1 cellular context compared by ENCODE assay signal in the genomic region with DNA sequence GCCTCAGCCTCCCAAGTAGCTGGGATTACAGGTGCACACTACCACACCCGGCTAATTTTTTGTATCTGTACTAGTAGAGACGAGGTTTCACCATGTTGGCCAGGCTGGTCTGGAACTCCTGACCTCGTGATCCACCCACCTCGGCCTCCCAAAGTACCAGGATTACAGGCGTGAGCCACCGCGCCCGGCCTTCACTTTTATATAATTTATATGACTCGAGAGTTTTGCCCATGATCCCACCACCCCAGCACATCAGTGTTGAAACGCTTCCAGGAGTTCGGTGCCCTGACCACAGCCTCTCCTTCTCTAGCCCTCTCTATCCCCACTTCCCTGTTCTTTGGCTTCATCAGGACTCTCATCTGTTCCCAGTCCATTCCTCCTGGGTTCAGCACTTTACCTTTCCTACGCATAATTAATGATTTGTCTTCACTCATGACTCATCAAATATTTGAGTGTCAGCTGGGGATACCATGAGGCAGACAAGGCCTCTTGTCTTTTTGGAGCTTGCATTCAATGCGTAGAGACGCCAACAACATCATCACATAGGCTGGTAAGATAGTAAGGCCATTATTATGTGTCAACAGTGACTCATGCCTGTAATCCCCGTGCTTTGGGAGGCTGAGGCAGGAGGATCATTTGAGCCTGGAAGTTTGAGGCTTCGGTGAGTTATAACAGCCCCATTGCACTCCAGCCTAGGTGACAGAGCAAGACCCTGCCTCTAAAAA.
TF ChIP-seq lines count a peak whose summit lies in the region.

No MANE protein-coding gene starts in this region.

TF ChIP-seq in WTC11, 78 proteins besides CTCF, POLR2A, EP300 and RAD21 (continued from another document):
- TF ChIP-seq, protein P1, sequence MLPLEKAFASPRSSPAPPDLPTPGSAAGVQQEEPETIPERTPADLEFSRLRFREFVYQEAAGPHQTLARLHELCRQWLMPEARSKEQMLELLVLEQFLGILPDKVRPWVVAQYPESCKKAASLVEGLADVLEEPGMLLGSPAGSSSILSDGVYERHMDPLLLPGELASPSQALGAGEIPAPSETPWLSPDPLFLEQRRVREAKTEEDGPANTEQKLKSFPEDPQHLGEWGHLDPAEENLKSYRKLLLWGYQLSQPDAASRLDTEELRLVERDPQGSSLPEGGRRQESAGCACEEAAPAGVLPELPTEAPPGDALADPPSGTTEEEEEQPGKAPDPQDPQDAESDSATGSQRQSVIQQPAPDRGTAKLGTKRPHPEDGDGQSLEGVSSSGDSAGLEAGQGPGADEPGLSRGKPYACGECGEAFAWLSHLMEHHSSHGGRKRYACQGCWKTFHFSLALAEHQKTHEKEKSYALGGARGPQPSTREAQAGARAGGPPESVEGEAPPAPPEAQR (CRISPR knock-in tag; IDR thresholded peaks at IDR 0.05), result no peak
- no peak for TF ChIP-seq CREM (CRISPR knock-in tag; IDR thresholded peaks at IDR 0.05)
- no peak for TF ChIP-seq ESRRA (CRISPR knock-in tag; IDR thresholded peaks at IDR 0.05; ENCODE audit: borderline replicate concordance)
- TF ChIP-seq IRF2 (CRISPR knock-in tag; IDR thresholded peaks at IDR 0.05; ENCODE audit: borderline replicate concordance, low read depth), result no peak
- no peak for TF ChIP-seq NR1H2 (CRISPR knock-in tag; IDR thresholded peaks at IDR 0.05)
- TF ChIP-seq ZNF219 (CRISPR knock-in tag; IDR thresholded peaks at IDR 0.05; ENCODE audit: borderline replicate concordance), result no peak
